ENCODE assay signal across 24 cellular contexts in genomic region chr19:35229601-35230000, GRCh38. TPM values are rescaled to one million over a fixed set of nuclear protein-coding genes. Genes with fewer than 3 reads are reported as not detected.
DNase-seq lines count a peak whose midpoint lies in the region; ATAC-seq, FAIRE-seq and TF ChIP-seq lines count a peak whose summit lies in the region.
"Had no signal": no experiment of that assay in that cellular context is flagged by ENCODE, and none has a peak within 500 bp of the region (broad histone marks: within the 10 kb centered on the region; RNA-seq: fewer than 3 reads in every experiment).

No MANE protein-coding gene starts in this region.

- no peak for ATAC-seq in HG03520 (IDR thresholded peaks at IDR 0.05; ENCODE audit: unreplicated experiment)
- ATAC-seq: HCT116, Panc1 had no signal

- no peaks in the 10 kb centered on the region for H3F3A ChIP-seq in neural progenitor cell (ENCODE audit: low read depth)

- H3K9ac ChIP-seq in neural progenitor cell, result no peak overlapping the region

- POLR2A ChIA-PET in HEK293 (lab: Yijun Ruan, JAX), result no interaction called here

- H3K4me2 ChIP-seq in neural progenitor cell, result no peak overlapping the region

- WGBS in small intestine, 3 donors, result 92 to 96% (median 92%) methylated on average over 8 of the region's 8 CpGs

- FAIRE-seq in small intestine (lab: Jason Lieb, UNC), result no peak
- FAIRE-seq: D721Med had no signal

- peaks cover 3% of the 10 kb centered on the region for H3K9me3 ChIP-seq in HEK293 (ENCODE audit: control insufficient read depth, insufficient read depth, low read depth, low read length)
- no peaks in the 10 kb centered on the region for H3K9me3 ChIP-seq in neural progenitor cell (ENCODE audit: low read depth)
- H3K9me3 ChIP-seq in small intestine (ENCODE audit: control insufficient read depth, low read depth), result no peaks in the 10 kb centered on the region
- H3K9me3 ChIP-seq: BE2C had no signal

- H3K27me3 ChIP-seq in neural progenitor cell, result no peaks in the 10 kb centered on the region
- no peaks in the 10 kb centered on the region for H3K27me3 ChIP-seq in small intestine (ENCODE audit: control insufficient read depth in 2 of 2, insufficient read depth in 2 of 2, low read length in 2 of 2)
- H3K27me3 ChIP-seq: BE2C had no signal

- TF ChIP-seq CTCF in HEK293 (tag by site-specific recombination; IDR thresholded peaks at IDR 0.05) (no peak), coronary artery (IDR thresholded peaks at IDR 0.05) (no peak), neural progenitor cell (IDR thresholded peaks at IDR 0.05) (no peak)

- no peaks in the 10 kb centered on the region for H3K27me3 Mint-ChIP-seq in activated naive CD4-positive, alpha-beta T cell treated with anti-CD3 and anti-CD28 coated beads for 36 hours (ENCODE audit: low read depth)
- H3K27me3 Mint-ChIP-seq in neural progenitor cell (ENCODE audit: insufficient read depth, low read depth), result peaks cover 3% of the 10 kb centered on the region

- peak; percentile 1 for DNase-seq in activated naive CD4-positive, alpha-beta T cell treated with anti-CD3 and anti-CD28 coated beads for 36 hours
- no peak for DNase-seq in activated naive CD4-positive, alpha-beta T cell treated with Interleukin-2 at 50 U/mL for 16 hours
- DNase-seq in coronary artery (ENCODE audit: low spot score) (peak; percentile 55), neural progenitor cell (ENCODE audit: low spot score) (no peak), small intestine (no peak), EL (no peak)
- DNase-seq: BE2C, DMS53, GF-D8, GOT3, MV-4-11, NCI-H1105 treated with DMSO at 0.1 percent for 48 hours, NCI-H2081, NCI-H2171, NCI-H345, NCI-H524 treated with DMSO at 0.1 percent for 48 hours, NCI-H82 had no signal

- H3K27ac ChIP-seq in HEK293 (ENCODE audit: extremely low read depth, low read depth, low read length), result no peak overlapping the region
- no peak overlapping the region for H3K27ac ChIP-seq in coronary artery
- H3K27ac ChIP-seq in neural progenitor cell, result no peak overlapping the region
- no peak overlapping the region for H3K27ac ChIP-seq in small intestine (ENCODE audit: low read depth in 1 of 2, low read length in 1 of 2)

- no peak overlapping the region for H3K27ac Mint-ChIP-seq in activated naive CD4-positive, alpha-beta T cell treated with anti-CD3 and anti-CD28 coated beads for 36 hours
- H3K27ac Mint-ChIP-seq in neural progenitor cell, result peak overlapping the region; percentile 40
- H3K27ac Mint-ChIP-seq: IgD-negative memory B cell had no signal

- no peaks in the 10 kb centered on the region for H3K36me3 ChIP-seq in HEK293 (ENCODE audit: control insufficient read depth in 2 of 2, insufficient read depth in 1 of 2, low read length in 2 of 2)
- no peaks in the 10 kb centered on the region for H3K36me3 ChIP-seq in neural progenitor cell
- no peaks in the 10 kb centered on the region for H3K36me3 ChIP-seq in small intestine (ENCODE audit: control insufficient read depth in 2 of 2, insufficient read depth in 2 of 2, low read length in 2 of 2)
- H3K36me3 ChIP-seq: BE2C had no signal

- intact Hi-C loops in activated naive CD4-positive, alpha-beta T cell treated with anti-CD3 and anti-CD28 coated beads for 36 hours (cut with micrococcal nuclease), result no loop called here

- H3K9me3 Mint-ChIP-seq in activated naive CD4-positive, alpha-beta T cell treated with anti-CD3 and anti-CD28 coated beads for 36 hours, result no peaks in the 10 kb centered on the region
- H3K9me3 Mint-ChIP-seq in neural progenitor cell, result no peaks in the 10 kb centered on the region
- H3K9me3 Mint-ChIP-seq: IgD-negative memory B cell had no signal

- peaks cover 7% of the 10 kb centered on the region for H3K4me1 Mint-ChIP-seq in activated naive CD4-positive, alpha-beta T cell treated with anti-CD3 and anti-CD28 coated beads for 36 hours (ENCODE audit: low read depth)
- H3K4me1 Mint-ChIP-seq in neural progenitor cell, result no peaks in the 10 kb centered on the region

- no peak overlapping the region for H2AFZ ChIP-seq in neural progenitor cell (replicated peaks)

- H3K4me3 ChIP-seq in HEK293 (ENCODE audit: low read depth, low read length) (no peak overlapping the region), coronary artery (no peak overlapping the region), neural progenitor cell (no peak overlapping the region), small intestine (ENCODE audit: low read depth in 1 of 2, low read length in 2 of 2) (no peak overlapping the region)

- no peak overlapping the region for H3K4me3 Mint-ChIP-seq in activated naive CD4-positive, alpha-beta T cell treated with anti-CD3 and anti-CD28 coated beads for 36 hours
- no peak overlapping the region for H3K4me3 Mint-ChIP-seq in neural progenitor cell

- no peaks in the 10 kb centered on the region for H3K36me3 Mint-ChIP-seq in activated naive CD4-positive, alpha-beta T cell treated with anti-CD3 and anti-CD28 coated beads for 36 hours (ENCODE audit: low read depth)
- H3K36me3 Mint-ChIP-seq in neural progenitor cell, result no peaks in the 10 kb centered on the region

- no peaks in the 10 kb centered on the region for H4K20me1 ChIP-seq in neural progenitor cell (ENCODE audit: low read depth)

- no peaks in the 10 kb centered on the region for H3K4me1 ChIP-seq in HEK293 (ENCODE audit: control insufficient read depth, insufficient read depth, low read length)
- no peaks in the 10 kb centered on the region for H3K4me1 ChIP-seq in neural progenitor cell
- no peaks in the 10 kb centered on the region for H3K4me1 ChIP-seq in small intestine (ENCODE audit: control insufficient read depth in 2 of 2, insufficient read depth in 1 of 2, low read depth in 1 of 2, low read length in 1 of 2)
- H3K4me1 ChIP-seq: BE2C had no signal

- no peaks in the 10 kb centered on the region for H3K79me2 ChIP-seq in neural progenitor cell (ENCODE audit: low read depth)

- CTCF ChIA-PET in activated naive CD4-positive, alpha-beta T cell treated with anti-CD3 and anti-CD28 coated beads for 36 hours (lab: Charles Lee), result interaction anchor here (0.6 to 0.7 kb wide), 2 partner anchors 163 to 434 kb away, joined by 3 read pairs; no protein-coding TSS in a partner anchor
- CTCF ChIA-PET in HEK293 (lab: Yijun Ruan, JAX), result interaction anchor here (1.1 to 1.6 kb wide), 2 partner anchors 86 to 88 kb away, joined by 3 to 4 read pairs; no protein-coding TSS in a partner anchor

TF ChIP-seq in HEK293, 187 proteins besides CTCF, POLR2A, EP300 and RAD21:
- 0 out of 2 replicates have a peak, but pooled peaks have one; percentile 25 for TF ChIP-seq ZNF623 (tag by site-specific recombination; IDR thresholded peaks at IDR 0.05)
- no peak for TF ChIP-seq ZNF530 (tag by site-specific recombination; IDR thresholded peaks at IDR 0.05; ENCODE audit: low read depth)

RNA-seq across cellular contexts. Expression of gene FAM187B, which starts 1.1 kb away (rescaled TPM):
- total RNA-seq in activated naive CD4-positive, alpha-beta T cell treated with anti-CD3 and anti-CD28 coated beads for 36 hours, result not detected
- total RNA-seq in neural progenitor cell (ENCODE audit: low replicate concordance), result 0.19 TPM in 1 of 2 replicates, not detected in the other
- not detected for polyA plus RNA-seq in small intestine
- total RNA-seq: A673 had no signal
- polyA plus RNA-seq: IgD-negative memory B cell had no signal

RNA-seq across cellular contexts. Expression of gene LSR, which starts 19.2 kb away (rescaled TPM):
- 10 to 100 TPM in 1 of 2 experiments, 1 to 10 TPM in 1; 8.2 to 11.2 TPM for total RNA-seq in activated naive CD4-positive, alpha-beta T cell treated with anti-CD3 and anti-CD28 coated beads for 36 hours
- total RNA-seq in neural progenitor cell (ENCODE audit: low replicate concordance), result 27.1 and 78.4 TPM in 2 replicates
- 100 to 1,000 TPM in 1 of 3 donors, 10 to 100 TPM in 2; 51.6 to 136 (median 70.2) TPM for polyA plus RNA-seq in small intestine

RNA-seq across cellular contexts. Expression of gene USF2, which starts 39.2 kb away (rescaled TPM):
- total RNA-seq in activated naive CD4-positive, alpha-beta T cell treated with anti-CD3 and anti-CD28 coated beads for 36 hours, result 100 to 1,000 TPM; 136 to 144 TPM
- 46.8 and 88.7 TPM in 2 replicates for total RNA-seq in neural progenitor cell (ENCODE audit: low replicate concordance)
- polyA plus RNA-seq in small intestine, result 100 to 1,000 TPM in 1 of 3 donors, 10 to 100 TPM in 2; 74.7 to 127 (median 92.1) TPM

RNA-seq across cellular contexts. Expression of gene HAMP, which starts 52.7 kb away (rescaled TPM):
- total RNA-seq in activated naive CD4-positive, alpha-beta T cell treated with anti-CD3 and anti-CD28 coated beads for 36 hours, result under 1 TPM; 0.19 to 0.86 TPM
- 0.30 TPM in 1 of 2 replicates, not detected in the other for total RNA-seq in neural progenitor cell (ENCODE audit: low replicate concordance)
- polyA plus RNA-seq in small intestine, result under 1 TPM in 1 of 3 donors, not detected in 2; 0.18 TPM
- polyA plus RNA-seq: IgD-negative memory B cell had no signal

Comparison
In these comparisons a context has a peak if more than half of its experiments do, and no peak if none do; other contexts are left out.
1. DNase-seq: peak in activated naive CD4-positive, alpha-beta T cell treated with anti-CD3 and anti-CD28 coated beads for 36 hours (single experiment) and coronary artery (single experiment); none in activated naive CD4-positive, alpha-beta T cell treated with Interleukin-2 at 50 U/mL for 16 hours (single experiment), neural progenitor cell (single experiment), small intestine (single experiment) and EL (single experiment).